18 cellular contexts compared by ENCODE assay signal in the genomic region with DNA sequence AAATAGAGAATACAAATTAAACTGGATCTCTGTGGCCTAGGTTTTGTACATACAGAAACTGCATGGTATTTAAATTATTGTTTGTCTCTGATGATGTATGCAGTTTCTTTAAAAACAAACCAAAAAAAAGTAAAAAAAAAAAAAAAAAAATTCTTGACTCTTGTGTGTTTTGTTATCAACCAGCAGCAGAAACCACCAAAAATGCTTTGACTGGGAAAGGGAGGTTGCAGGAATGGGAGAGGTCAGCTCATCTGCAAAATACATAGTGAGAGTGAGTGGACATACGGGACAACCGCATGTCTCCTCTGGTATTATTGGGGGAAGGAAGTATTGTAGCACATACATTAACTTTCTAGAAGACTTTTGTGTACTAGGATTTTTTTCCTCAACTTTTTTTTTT.
"Had no signal": no experiment of that assay in that cellular context is flagged by ENCODE, and none has a peak within 500 bp of the region (broad histone marks: within the 10 kb centered on the region; RNA-seq: fewer than 3 reads in every experiment).

No MANE protein-coding gene starts in this region.

- H3K27me3 ChIP-seq: dorsolateral prefrontal cortex, thyroid gland, uterus had no signal

- H3K4me1 ChIP-seq: uterus had no signal

- DNase-seq: activated CD4-positive, alpha-beta T cell treated with anti-CD3 and anti-CD28 coated beads, Interleukin-2, amount 50 U/mL, for 4 hours; activated gamma-delta T cell; activated T-cell treated with anti-CD3 and anti-CD28 coated beads, Interleukin-2, amount 50 U/mL, for 72 hours; amniotic stem cell; dorsolateral prefrontal cortex; erythroblast; foreskin melanocyte; glutamatergic neuron; hypothalamus; midbrain; nephron progenitor cell; occipital lobe; posterior cingulate gyrus; retina; stimulated activated naive CD4-positive, alpha-beta T cell; thyroid gland; uterus had no signal

- H3K4me3 ChIP-seq: dorsolateral prefrontal cortex, thyroid gland, uterus had no signal

- H3K4me3 Mint-ChIP-seq: activated naive CD4-positive, alpha-beta T cell treated with anti-CD3 and anti-CD28 coated beads, Interleukin-2, amount 50 U/mL, for 24 hours; activated T-cell treated with anti-CD3 and anti-CD28 coated beads, Interleukin-2, amount 50 U/mL, for 72 hours; nephron progenitor cell had no signal

- H3K36me3 ChIP-seq: uterus had no signal

- H3K27me3 Mint-ChIP-seq: activated naive CD4-positive, alpha-beta T cell treated with anti-CD3 and anti-CD28 coated beads, Interleukin-2, amount 50 U/mL, for 24 hours had no signal

- H3K9me3 ChIP-seq: thyroid gland had no signal

- H3K4me1 Mint-ChIP-seq: activated naive CD4-positive, alpha-beta T cell treated with anti-CD3 and anti-CD28 coated beads, Interleukin-2, amount 50 U/mL, for 24 hours had no signal

- H3K27ac ChIP-seq: thyroid gland, uterus had no signal

- H3K27ac Mint-ChIP-seq: activated naive CD4-positive, alpha-beta T cell treated with anti-CD3 and anti-CD28 coated beads, Interleukin-2, amount 50 U/mL, for 24 hours; activated T-cell treated with anti-CD3 and anti-CD28 coated beads, Interleukin-2, amount 50 U/mL, for 72 hours; nephron progenitor cell had no signal
